ENCODE assay signal across 13 cellular contexts in the genomic region with DNA sequence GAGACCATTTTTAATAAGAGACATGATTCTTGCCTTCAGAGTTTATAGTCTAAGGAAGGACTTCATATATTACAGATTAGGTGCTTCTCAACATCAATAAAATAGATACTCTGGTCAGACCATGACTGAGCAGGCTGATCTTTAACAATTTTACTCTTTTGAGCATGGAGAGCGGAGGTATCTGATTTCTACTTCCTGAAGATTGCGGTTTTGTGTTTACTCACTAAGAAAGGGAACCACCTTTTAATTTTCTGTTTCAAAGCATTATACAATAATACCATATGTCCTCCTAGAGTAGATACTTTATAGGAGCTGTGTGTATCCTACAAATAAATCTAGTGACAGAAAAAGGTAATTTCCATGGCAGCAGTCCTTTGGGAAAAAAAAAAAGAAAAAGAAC.
"Had no signal": no experiment of that assay in that cellular context is flagged by ENCODE, and none has a peak within 500 bp of the region (broad histone marks: within the 10 kb centered on the region; RNA-seq: fewer than 3 reads in every experiment).

No MANE protein-coding gene starts in this region.

- H3K27me3 Mint-ChIP-seq: activated CD4-positive, alpha-beta memory T cell treated with anti-CD3 and anti-CD28 coated beads for 36 hours had no signal

- H3K27me3 ChIP-seq: body of pancreas, right atrium auricular region, tibial artery, uterus had no signal

- H3K4me1 Mint-ChIP-seq: endodermal cell had no signal

- H3K4me1 ChIP-seq: body of pancreas, right atrium auricular region, tibial artery, uterus had no signal

- H3K4me3 Mint-ChIP-seq: activated CD4-positive, alpha-beta memory T cell treated with anti-CD3 and anti-CD28 coated beads for 36 hours; endodermal cell had no signal

- ATAC-seq: body of pancreas had no signal

- DNase-seq: activated CD4-positive, alpha-beta memory T cell treated with anti-CD3 and anti-CD28 coated beads for 36 hours; activated CD8-positive, alpha-beta memory T cell treated with anti-CD3 and anti-CD28 coated beads, Interleukin-2, amount 50 U/mL, for 4 hours; activated naive CD4-positive, alpha-beta T cell treated with Interleukin-2 at 50 U/mL for 16 hours; body of pancreas; dermis blood vessel endothelial cell; endodermal cell; hippocampal formation; kidney glomerular epithelial cell; tibial artery; uterus had no signal

- H3K36me3 ChIP-seq: right atrium auricular region, tibial artery, uterus had no signal

- H3K27ac Mint-ChIP-seq: activated CD4-positive, alpha-beta memory T cell treated with anti-CD3 and anti-CD28 coated beads for 36 hours; endodermal cell had no signal

- H3K9me3 ChIP-seq: body of pancreas, right atrium auricular region, tibial artery, uterus had no signal

- H3K27ac ChIP-seq: body of pancreas, right atrium auricular region, skin epidermis, tibial artery, uterus, VCaP had no signal

- H3K9me3 Mint-ChIP-seq: activated CD4-positive, alpha-beta memory T cell treated with anti-CD3 and anti-CD28 coated beads for 36 hours had no signal

- H3K4me3 ChIP-seq: body of pancreas, right atrium auricular region, skin epidermis, tibial artery, uterus had no signal
